In the genomic region with DNA sequence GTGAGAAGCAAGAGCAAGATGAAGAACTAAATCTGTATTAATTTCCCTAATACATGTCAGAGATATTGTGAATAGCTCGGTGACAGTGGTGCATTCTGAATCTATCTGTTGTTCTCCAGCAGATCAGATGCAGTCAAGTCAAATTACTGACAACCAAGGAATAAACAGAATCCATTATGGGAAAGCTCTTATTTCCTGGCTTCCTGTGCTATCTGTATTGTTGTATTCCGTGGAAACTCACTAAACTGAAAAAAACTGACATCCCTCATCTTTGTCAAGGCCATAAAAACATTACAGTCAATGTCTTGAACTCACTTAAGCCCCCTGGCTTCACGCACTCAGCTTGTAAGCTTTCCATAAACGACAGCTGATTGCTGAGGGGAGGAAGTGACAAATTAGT, we compare ENCODE assay signal across 13 cellular contexts.
DNase-seq lines count a peak whose midpoint lies in the region; TF ChIP-seq lines count a peak whose summit lies in the region.
"Had no signal": no experiment of that assay in that cellular context is flagged by ENCODE, and none has a peak within 500 bp of the region (broad histone marks: within the 10 kb centered on the region; RNA-seq: fewer than 3 reads in every experiment).

No MANE protein-coding gene starts in this region.

- TF ChIP-seq CTCF in HFFc6 (IDR thresholded peaks at IDR 0.05), result no peak

- peaks cover 38% of the 10 kb centered on the region for H3K9me3 Mint-ChIP-seq in HFFc6
- H3K9me3 Mint-ChIP-seq: CD4-positive, alpha-beta T cell had no signal

- no peak overlapping the region for H3K4me3 Mint-ChIP-seq in HFFc6
- H3K4me3 Mint-ChIP-seq: B cell; CD4-positive, alpha-beta T cell; CD8-positive, alpha-beta T cell had no signal

- no peaks in the 10 kb centered on the region for H3K27me3 Mint-ChIP-seq in HFFc6 (ENCODE audit: insufficient read depth)
- H3K27me3 Mint-ChIP-seq: B cell; CD4-positive, alpha-beta T cell had no signal

- DNase-seq in NCI-H1417 (lab: John Stamatoyannopoulos, UW) (peak in 2 of 3 experiments; percentile 6 to 56), NCI-H1417 treated with DMSO at 0.1 percent for 48 hours (lab: John Stamatoyannopoulos, UW) (no peak), left kidney (ENCODE audit: low read depth, low spot score) (peak; percentile 3), retina (peak; percentile 43), HFFc6 (no peak)
- DNase-seq: AML-193; Caco-2; Calu3; CD4-positive, alpha-beta T cell; CD8-positive, alpha-beta T cell; DMS79 treated with DMSO at 0.1 percent for 48 hours; GF-D8 had no signal

- H3K36me3 Mint-ChIP-seq in HFFc6 (ENCODE audit: low read depth), result no peaks in the 10 kb centered on the region; the same call in 1 of the 2 replicates
- H3K36me3 Mint-ChIP-seq: CD8-positive, alpha-beta T cell had no signal

- no peaks in the 10 kb centered on the region for H3K4me1 Mint-ChIP-seq in HFFc6 (ENCODE audit: low read depth)
- H3K4me1 Mint-ChIP-seq: B cell had no signal

- H3K27ac Mint-ChIP-seq in HFFc6, result no peak overlapping the region
- H3K27ac Mint-ChIP-seq: B cell; CD4-positive, alpha-beta T cell; CD8-positive, alpha-beta T cell had no signal

Comparison
In these comparisons a context has a peak if more than half of its experiments do, and no peak if none do; other contexts are left out.
1. DNase-seq: peak in NCI-H1417 (2 of 3), left kidney (single experiment) and retina (single experiment); none in NCI-H1417 treated with DMSO at 0.1 percent for 48 hours (single experiment) and HFFc6 (single experiment).